7 cellular contexts compared by ENCODE assay signal in genomic region chr6:31971993-31972708, GRCh38. TPM values are rescaled to one million over a fixed set of nuclear protein-coding genes. Genes with fewer than 3 reads are reported as not detected.
DNase-seq lines count a peak whose midpoint lies in the region; ATAC-seq, FAIRE-seq and TF ChIP-seq lines count a peak whose summit lies in the region.

Gene DXO, minus strand, starts transcription at chr6:31972138. Its CDS starts 463 bp downstream, at chr6:31971675.

- peak; percentile 94 for ATAC-seq in HG02981 (IDR thresholded peaks at IDR 0.05; ENCODE audit: unreplicated experiment)

- DNase-seq in GM18507 (ENCODE audit: extremely low spot score, insufficient read length, low read depth): peak; percentile 94
- peak; percentile 91 for DNase-seq in NCI-H2029 treated with DMSO at 0.1 percent for 48 hours (lab: John Stamatoyannopoulos, UW)
- peak; percentile 95 for DNase-seq in T-helper 9 cell
- DNase-seq in astrocyte of the hippocampus (ENCODE audit: low read depth, low spot score): peak; percentile 99
- DNase-seq in hepatocyte (ENCODE audit: low spot score): peak; percentile 98
- DNase-seq in retina: peak; percentile 100

- FAIRE-seq in GM18507 (lab: Jason Lieb, UNC): peak; percentile 95

- no peaks in the 10 kb centered on the region for H4K20me1 ChIP-seq in hepatocyte (ENCODE audit: insufficient read depth, poor library complexity, severe bottlenecking)

- no peak for TF ChIP-seq CTCF in hepatocyte (IDR thresholded peaks at IDR 0.05; ENCODE audit: poor library complexity)

- H3K36me3 ChIP-seq in hepatocyte (replicated peaks; ENCODE audit: insufficient read depth, low read depth): no peaks in the 10 kb centered on the region

- peak within 1 kb of the TSS; percentile 58 for H3K4me3 ChIP-seq in hepatocyte

- peaks cover 19% of the 10 kb centered on the region for H3K4me1 ChIP-seq in hepatocyte (ENCODE audit: insufficient read depth)

- peaks cover 36% of the 10 kb centered on the region for H3K79me2 ChIP-seq in hepatocyte

- peak within 1 kb of the TSS; percentile 92 for H3K4me2 ChIP-seq in hepatocyte

- 1% methylated on average over 61 of the region's 62 CpGs for WGBS in hepatocyte (ENCODE audit: low lambda C conversion rate, missing lambda C conversion rate)

- H3K9me3 ChIP-seq in hepatocyte (ENCODE audit: low read depth): no peaks in the 10 kb centered on the region

- no peaks in the 10 kb centered on the region for H3K27me3 ChIP-seq in hepatocyte

- peak within 1 kb of the TSS; percentile 95 for H3K27ac ChIP-seq in hepatocyte

- peak within 1 kb of the TSS; percentile 39 for H2AFZ ChIP-seq in hepatocyte

- H3K9me2 ChIP-seq in hepatocyte (replicated peaks; ENCODE audit: insufficient read depth): no peaks in the 10 kb centered on the region

RNA-seq across cellular contexts. Expression of gene DXO, which starts in this region (rescaled TPM):
- 16.1 and 22.2 TPM in 2 replicates for total RNA-seq in hepatocyte
- polyA plus RNA-seq in hepatocyte: 39.3 and 43.8 TPM in 2 replicates

Comparison
In these comparisons a context has a peak if more than half of its experiments do, and no peak if none do; other contexts are left out.
1. Peak in every context shown above with its lines: DNase-seq, ATAC-seq, H3K4me3 ChIP-seq and H3K27ac ChIP-seq.